ENCODE assay signal across 12 cellular contexts in the genomic region with DNA sequence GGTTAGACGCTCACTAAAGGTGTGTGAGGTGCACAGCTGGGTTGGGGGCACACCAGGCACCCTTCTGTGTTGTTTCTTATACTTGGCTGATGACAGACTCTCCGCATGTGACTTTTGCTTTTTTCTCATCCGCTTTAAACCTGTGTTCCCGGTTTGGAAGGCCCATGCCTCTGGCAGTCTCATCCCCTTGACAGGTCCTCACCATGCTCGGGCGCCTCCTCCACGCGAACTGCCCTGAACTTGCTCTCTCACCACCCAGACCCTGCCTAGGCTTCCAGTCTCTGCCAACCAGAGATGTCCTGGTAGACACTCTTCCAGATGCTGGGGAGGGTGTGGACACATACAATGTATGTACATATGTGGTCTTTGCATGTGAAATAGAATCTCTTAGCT.
A peak's percentile ranks its signal among the peaks of the same experiment; 100 is the strongest.
DNase-seq lines count a peak whose midpoint lies in the region; ATAC-seq and TF ChIP-seq lines count a peak whose summit lies in the region.
"Had no signal": no experiment of that assay in that cellular context is flagged by ENCODE, and none has a peak within 500 bp of the region (broad histone marks: within the 10 kb centered on the region; RNA-seq: fewer than 3 reads in every experiment).

No MANE protein-coding gene starts in this region.

- no peaks in the 10 kb centered on the region for H4K20me1 ChIP-seq in KMS-11 (ENCODE audit: insufficient read depth)

- peaks cover 66% of the 10 kb centered on the region for H3K4me1 ChIP-seq in KMS-11 (ENCODE audit: low read depth, poor library complexity, severe bottlenecking)
- no peaks in the 10 kb centered on the region for H3K4me1 ChIP-seq in colonic mucosa

- CTCF ChIA-PET in CD4-positive, alpha-beta T cell (lab: Charles Lee) = interaction anchor here (21.0 kb wide), 1 partner anchor 21 kb away, joined by 309 read pairs; no protein-coding TSS in a partner anchor

- H3K4me1 Mint-ChIP-seq in CD4-positive, alpha-beta T cell (ENCODE audit: low read depth) = peaks cover 86% of the 10 kb centered on the region
- H3K4me1 Mint-ChIP-seq in activated naive CD8-positive, alpha-beta T cell treated with anti-CD3 and anti-CD28 coated beads, Interleukin-2, amount 10 ng/mL, durations not matched to agents 7 days and 5 days = peaks cover 45% of the 10 kb centered on the region
- H3K4me1 Mint-ChIP-seq in natural killer cell = peaks cover 47 to 49% of the 10 kb centered on the region in 2 donors

- H3K27ac ChIP-seq in CD4-positive, alpha-beta T cell (ENCODE audit: low read depth, low read length) = no peak overlapping the region
- H3K27ac ChIP-seq in KMS-11 (peak overlapping the region; percentile 98; the same call in 1 of the 2 replicates), colonic mucosa (no peak overlapping the region)
- H3K27ac ChIP-seq: thoracic aorta had no signal

- no peak for TF ChIP-seq CTCF in CD4-positive, alpha-beta T cell (IDR thresholded peaks at IDR 0.05)
- TF ChIP-seq CTCF in KMS-11 (conservative IDR thresholded peaks at IDR 0.05; ENCODE audit: low read depth, low read length) (no peak), natural killer cell (IDR thresholded peaks at IDR 0.05) (no peak), colonic mucosa (IDR thresholded peaks at IDR 0.05) (no peak), GM10266 (IDR thresholded peaks at IDR 0.05; ENCODE audit: control insufficient read depth, insufficient read depth, low read depth, missing control alignments) (no peak)

- no peak for DNase-seq in CD4-positive, alpha-beta T cell
- no peak for DNase-seq in activated naive CD8-positive, alpha-beta T cell treated with anti-CD3 and anti-CD28 coated beads, Interleukin-2, amount 10 ng/mL, durations not matched to agents 7 days and 5 days
- DNase-seq in natural killer cell (no peak), colonic mucosa (no peak), NCI-H1092 treated with DMSO at 0.1 percent for 48 hours (lab: John Stamatoyannopoulos, UW) (no peak), GM10266 (ENCODE audit: extremely low spot score) (no peak)
- DNase-seq: activated gamma-delta T cell treated with Interleukin-2 at 50 U/mL for 16 hours, dermis blood vessel endothelial cell, NCI-H1417 treated with DMSO at 0.1 percent for 48 hours, T-helper 9 cell had no signal

- ATAC-seq in CD4-positive, alpha-beta T cell (ENCODE audit: poor library complexity) = no peak
- no peak for ATAC-seq in activated naive CD8-positive, alpha-beta T cell treated with anti-CD3 and anti-CD28 coated beads, Interleukin-2, amount 10 ng/mL, durations not matched to agents 7 days and 5 days (ENCODE audit: low read depth)
- ATAC-seq in natural killer cell = no peak

- H3K36me3 Mint-ChIP-seq in CD4-positive, alpha-beta T cell (ENCODE audit: low read depth) = no peaks in the 10 kb centered on the region
- peaks cover 1% of the 10 kb centered on the region for H3K36me3 Mint-ChIP-seq in activated naive CD8-positive, alpha-beta T cell treated with anti-CD3 and anti-CD28 coated beads, Interleukin-2, amount 10 ng/mL, durations not matched to agents 7 days and 5 days
- H3K36me3 Mint-ChIP-seq in natural killer cell = no peaks in the 10 kb centered on the region

- H3K4me3 ChIP-seq in KMS-11 (IDR thresholded peaks at IDR 0.05; ENCODE audit: insufficient read depth, low read depth, low read length) (no peak overlapping the region), colonic mucosa (no peak overlapping the region)
- H3K4me3 ChIP-seq: thoracic aorta had no signal

- no peaks in the 10 kb centered on the region for H3K27me3 ChIP-seq in CD4-positive, alpha-beta T cell (ENCODE audit: control insufficient read depth, insufficient read depth, low read length)
- no peaks in the 10 kb centered on the region for H3K27me3 ChIP-seq in KMS-11 (ENCODE audit: insufficient read depth, low read depth)
- no peaks in the 10 kb centered on the region for H3K27me3 ChIP-seq in colonic mucosa

- H3K27me3 Mint-ChIP-seq in CD4-positive, alpha-beta T cell = no peaks in the 10 kb centered on the region
- no peaks in the 10 kb centered on the region for H3K27me3 Mint-ChIP-seq in activated naive CD8-positive, alpha-beta T cell treated with anti-CD3 and anti-CD28 coated beads, Interleukin-2, amount 10 ng/mL, durations not matched to agents 7 days and 5 days
- no peaks in the 10 kb centered on the region for H3K27me3 Mint-ChIP-seq in natural killer cell (ENCODE audit: low read depth in 2 of 2)

- H3K27ac Mint-ChIP-seq in CD4-positive, alpha-beta T cell = peak overlapping the region; percentile 90
- peak overlapping the region; percentile 37 for H3K27ac Mint-ChIP-seq in activated naive CD8-positive, alpha-beta T cell treated with anti-CD3 and anti-CD28 coated beads, Interleukin-2, amount 10 ng/mL, durations not matched to agents 7 days and 5 days
- peak overlapping the region; percentile 73 to 88 for H3K27ac Mint-ChIP-seq in natural killer cell

- H3K9ac ChIP-seq in KMS-11 (no peak overlapping the region), colonic mucosa (ENCODE audit: low read depth in 2 of 2, low read length in 2 of 2) (no peak overlapping the region)

- no peaks in the 10 kb centered on the region for H3K36me3 ChIP-seq in KMS-11 (ENCODE audit: insufficient read depth)
- H3K36me3 ChIP-seq in colonic mucosa = no peaks in the 10 kb centered on the region
- H3K36me3 ChIP-seq: thoracic aorta had no signal

- no peak overlapping the region for H3K4me2 ChIP-seq in KMS-11

- H3K4me3 Mint-ChIP-seq in CD4-positive, alpha-beta T cell = peak overlapping the region; percentile 34
- no peak overlapping the region for H3K4me3 Mint-ChIP-seq in activated naive CD8-positive, alpha-beta T cell treated with anti-CD3 and anti-CD28 coated beads, Interleukin-2, amount 10 ng/mL, durations not matched to agents 7 days and 5 days
- no peak overlapping the region for H3K4me3 Mint-ChIP-seq in natural killer cell

- H3K79me2 ChIP-seq in KMS-11 (ENCODE audit: insufficient read depth, low read depth) = peaks cover 29% of the 10 kb centered on the region; the same call in 1 of the 2 replicates

- intact Hi-C loops in CD4-positive, alpha-beta T cell (cut with DNase I, micrococcal nuclease) = loop anchor here in 1 of 2 experiments (5.0 kb wide), 1 partner anchor 103 kb away; a partner anchor contains a TSS
- intact Hi-C loops in natural killer cell (cut with micrococcal nuclease) = no loop called here
- intact Hi-C loops in colonic mucosa (cut with DNase I) = no loop called here

- H3K9me3 ChIP-seq in CD4-positive, alpha-beta T cell (ENCODE audit: control insufficient read depth, low read length) = no peaks in the 10 kb centered on the region
- H3K9me3 ChIP-seq in colonic mucosa = no peaks in the 10 kb centered on the region
- H3K9me3 ChIP-seq: thoracic aorta had no signal

- POLR2A ChIA-PET in CD4-positive, alpha-beta T cell (lab: Charles Lee) = interaction anchor here (1.2 to 2.1 kb wide), 2 partner anchors 15 to 22 kb away, joined by 3 to 5 read pairs; no protein-coding TSS in a partner anchor
- POLR2A ChIA-PET in activated naive CD8-positive, alpha-beta T cell treated with anti-CD3 and anti-CD28 coated beads, Interleukin-2, amount 10 ng/mL, durations not matched to agents 7 days and 5 days (lab: Charles Lee) = no interaction called here

- no peak overlapping the region for H2AFZ ChIP-seq in KMS-11 (ENCODE audit: low read depth)

- H3K9me3 Mint-ChIP-seq in CD4-positive, alpha-beta T cell = no peaks in the 10 kb centered on the region
- H3K9me3 Mint-ChIP-seq in activated naive CD8-positive, alpha-beta T cell treated with anti-CD3 and anti-CD28 coated beads, Interleukin-2, amount 10 ng/mL, durations not matched to agents 7 days and 5 days = no peaks in the 10 kb centered on the region
- no peaks in the 10 kb centered on the region for H3K9me3 Mint-ChIP-seq in natural killer cell

Comparison
In these comparisons a context has a peak if more than half of its experiments do, and no peak if none do; other contexts are left out.
1. H3K27ac Mint-ChIP-seq: peak in every context shown above with its lines; median percentile 90 in CD4-positive, alpha-beta T cell; 80 in natural killer cell; 37 in activated naive CD8-positive, alpha-beta T cell treated with anti-CD3 and anti-CD28 coated beads, Interleukin-2, amount 10 ng/mL, durations not matched to agents 7 days and 5 days.